ENCODE assay signal across 9 cellular contexts in the genomic region with DNA sequence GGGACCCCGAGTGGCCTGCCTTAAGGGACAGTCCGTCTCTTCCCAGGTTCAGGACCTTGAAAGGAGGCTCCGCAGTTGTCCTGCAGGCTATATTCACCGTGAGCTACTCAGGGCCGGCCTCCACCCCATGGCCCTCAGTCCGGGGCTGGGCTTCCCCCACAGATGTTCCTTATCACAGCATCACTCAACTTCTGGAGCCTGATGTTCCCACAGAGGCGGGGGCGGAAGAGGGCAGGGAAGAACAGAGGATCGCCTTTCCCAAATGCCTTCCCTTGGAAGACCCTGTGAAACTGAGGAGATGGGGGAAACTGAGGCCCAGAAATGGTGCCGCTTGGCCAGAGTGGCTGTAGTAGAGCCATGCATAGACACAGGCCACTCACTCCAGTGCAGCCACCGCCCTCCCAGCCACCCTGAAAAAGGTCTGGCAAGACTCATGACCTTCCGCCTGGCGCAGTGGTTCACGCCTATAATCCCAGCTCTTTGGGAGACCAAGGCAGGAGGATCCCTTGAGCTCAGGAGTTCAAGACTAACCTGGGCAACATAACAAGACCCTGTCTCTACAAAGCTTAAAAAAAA. TPM values are rescaled to one million over a fixed set of nuclear protein-coding genes. Genes with fewer than 3 reads are reported as not detected.
"Had no signal": no experiment of that assay in that cellular context is flagged by ENCODE, and none has a peak within 500 bp of the region (broad histone marks: within the 10 kb centered on the region; RNA-seq: fewer than 3 reads in every experiment).

No MANE protein-coding gene starts in this region.

- H3K4me3 ChIP-seq: body of pancreas, smooth muscle cell, tibial artery had no signal

- H3K27ac ChIP-seq: body of pancreas, parathyroid adenoma, tibial artery had no signal

- H3K4me1 ChIP-seq: body of pancreas, parathyroid adenoma had no signal

- H2AFZ ChIP-seq: parathyroid adenoma had no signal

- H3K4me2 ChIP-seq: smooth muscle cell had no signal

- DNase-seq: cortex of kidney had no signal

- H3K9ac ChIP-seq: parathyroid adenoma had no signal

- H3K9me3 ChIP-seq: body of pancreas, tibial artery had no signal

- H3K36me3 ChIP-seq: tibial artery had no signal

RNA-seq across cellular contexts. Expression of a gene that starts 4.3 kb away (rescaled TPM):
- total RNA-seq: activated B cell treated with CpG ODN at 0.5 μM for 24 hours; activated CD4-positive, alpha-beta T cell treated with anti-CD3 and anti-CD28 coated beads, Interleukin-2, amount 10 ng/mL, durations not matched to agents 24 days and 14 days; activated CD8-positive, alpha-beta memory T cell treated with anti-CD3 and anti-CD28 coated beads for 36 hours; activated T-helper 17 cell treated with anti-CD3 and anti-CD28 coated beads, Interleukin-2, amount 50 U/mL, for 72 hours; body of pancreas; smooth muscle cell had no signal
